ENCODE assay signal across 1 cellular context in genomic region chr9:14768561-14769234, GRCh38.
TF ChIP-seq lines count a peak whose summit lies in the region.

No MANE protein-coding gene starts in this region.

TF ChIP-seq in H1, 55 proteins besides CTCF, POLR2A, EP300 and RAD21 (continued from another document):
- TF ChIP-seq TAF1 (IDR thresholded peaks at IDR 0.05; ENCODE audit: low read depth, low read length) (no peak), CHD2 (IDR thresholded peaks at IDR 0.05; ENCODE audit: low read length) (no peak), SAP30 (IDR thresholded peaks at IDR 0.05; ENCODE audit: insufficient read depth, insufficient replicate concordance, low read length) (no peak), RXRA (IDR thresholded peaks at IDR 0.05; ENCODE audit: insufficient read depth, low read depth, low read length) (no peak), GTF2F1 (IDR thresholded peaks at IDR 0.05; ENCODE audit: borderline replicate concordance, low read depth, low read length) (no peak), TCF12 (IDR thresholded peaks at IDR 0.05; ENCODE audit: low read depth, low read length) (no peak), KDM4A (IDR thresholded peaks at IDR 0.05; ENCODE audit: low read depth, low read length, severe bottlenecking) (no peak), SP1 (IDR thresholded peaks at IDR 0.05; ENCODE audit: low read depth, low read length) (no peak), RNF2 (IDR thresholded peaks at IDR 0.05; ENCODE audit: borderline replicate concordance, low read depth, low read length, missing control alignments, poor library complexity, severe bottlenecking) (no peak), USF2 (IDR thresholded peaks at IDR 0.05; ENCODE audit: low read length) (no peak), SRF (IDR thresholded peaks at IDR 0.05; ENCODE audit: low read depth, low read length) (no peak)
